Comparison of ENCODE assay signal across 17 cellular contexts in genomic region chr1:89590341-89591080, GRCh38. TPM values are rescaled to one million over a fixed set of nuclear protein-coding genes. Genes with fewer than 3 reads are reported as not detected.
DNase-seq lines count a peak whose midpoint lies in the region; ATAC-seq and TF ChIP-seq lines count a peak whose summit lies in the region.
"Had no signal": no experiment of that assay in that cellular context is flagged by ENCODE, and none has a peak within 500 bp of the region (broad histone marks: within the 10 kb centered on the region; RNA-seq: fewer than 3 reads in every experiment).

No MANE protein-coding gene starts in this region.

- H3K4me1 ChIP-seq in psoas muscle, result peaks cover 12% of the 10 kb centered on the region
- H3K4me1 ChIP-seq: colonic mucosa had no signal

- no peak overlapping the region for H3K4me3 Mint-ChIP-seq in activated T-cell treated with anti-CD3 and anti-CD28 coated beads, Interleukin-2, amount 50 U/mL, for 24 hours
- H3K4me3 Mint-ChIP-seq: activated CD8-positive, alpha-beta memory T cell treated with anti-CD3 and anti-CD28 coated beads, Interleukin-2, amount 10 ng/mL, durations not matched to agents 7 days and 5 days had no signal

- peaks cover 0 to 34% of the 10 kb centered on the region in 2 donors for H3K36me3 ChIP-seq in psoas muscle (ENCODE audit: insufficient read depth in 1 of 2, low read depth in 1 of 2)
- H3K36me3 ChIP-seq: colonic mucosa, neutrophil had no signal

- WGBS in psoas muscle, 3 donors, result 64 to 75% (median 67%) methylated on average over 6 of the region's 6 CpGs

- no peak for DNase-seq in activated T-cell treated with anti-CD3 and anti-CD28 coated beads, Interleukin-2, amount 50 U/mL, for 24 hours
- DNase-seq in activated T-cell treated with anti-CD3 and anti-CD28 coated beads for 4 hours (no peak), LHCN-M2 (ENCODE audit: low read depth) (peak; percentile 71), dorsolateral prefrontal cortex (no peak), psoas muscle (no peak), posterior vena cava (ENCODE audit: low spot score) (no peak), inferior parietal cortex (ENCODE audit: extremely low spot score) (no peak), GM13977 (ENCODE audit: low spot score) (no peak)
- DNase-seq: activated CD8-positive, alpha-beta memory T cell treated with anti-CD3 and anti-CD28 coated beads, Interleukin-2, amount 10 ng/mL, durations not matched to agents 7 days and 5 days; amygdala; CD4-positive, CD25-positive, alpha-beta regulatory T cell; colonic mucosa; DMS79; NCI-H2029; NCI-H510A treated with DMSO at 0.1 percent for 48 hours had no signal

- peak overlapping the region; percentile 91 for H3K27ac Mint-ChIP-seq in activated T-cell treated with anti-CD3 and anti-CD28 coated beads, Interleukin-2, amount 50 U/mL, for 24 hours

- intact Hi-C loops in dorsolateral prefrontal cortex (cut with DNase I) (no loop called here), psoas muscle (cut with DNase I) (loop anchor here in 1 of 2 donors (10.0 kb wide), 1 partner anchor 56 kb away; no protein-coding TSS in a partner anchor), posterior vena cava (cut with DNase I) (no loop called here)

- H3K27ac ChIP-seq in dorsolateral prefrontal cortex, result peak overlapping the region in 47 of 59 donors; percentile 1 to 72 (median 41)
- peak overlapping the region; percentile 7 for H3K27ac ChIP-seq in psoas muscle
- H3K27ac ChIP-seq: colonic mucosa, epithelial cell of prostate, neutrophil had no signal

- in situ Hi-C loops in GM13977 (cut with MboI; ENCODE audit: low pct_unique_long_range_greater_than_20kb, low sequenced_read_pairs, unreplicated experiment), result no loop called here

- no peaks in the 10 kb centered on the region for H3K27me3 Mint-ChIP-seq in activated T-cell treated with anti-CD3 and anti-CD28 coated beads, Interleukin-2, amount 50 U/mL, for 24 hours
- H3K27me3 Mint-ChIP-seq: activated CD8-positive, alpha-beta memory T cell treated with anti-CD3 and anti-CD28 coated beads, Interleukin-2, amount 10 ng/mL, durations not matched to agents 7 days and 5 days; CD4-positive, CD25-positive, alpha-beta regulatory T cell had no signal

- H3K36me3 Mint-ChIP-seq in activated T-cell treated with anti-CD3 and anti-CD28 coated beads, Interleukin-2, amount 50 U/mL, for 24 hours (ENCODE audit: low read depth), result peaks cover 94% of the 10 kb centered on the region

- H3K4me1 Mint-ChIP-seq in activated T-cell treated with anti-CD3 and anti-CD28 coated beads, Interleukin-2, amount 50 U/mL, for 24 hours (ENCODE audit: low read depth), result peaks cover 89% of the 10 kb centered on the region

- peak in 3 of 4 donors; percentile 23 to 45 (median 24) for ATAC-seq in psoas muscle

- H3K9me3 ChIP-seq in psoas muscle, result no peaks in the 10 kb centered on the region
- H3K9me3 ChIP-seq: colonic mucosa, neutrophil had no signal

- no peaks in the 10 kb centered on the region for H3K9me3 Mint-ChIP-seq in activated T-cell treated with anti-CD3 and anti-CD28 coated beads, Interleukin-2, amount 50 U/mL, for 24 hours
- H3K9me3 Mint-ChIP-seq: CD4-positive, CD25-positive, alpha-beta regulatory T cell had no signal

- H3K4me3 ChIP-seq in dorsolateral prefrontal cortex, result peak overlapping the region in 4 of 59 donors; percentile 2 to 19 (median 10)
- H3K4me3 ChIP-seq in psoas muscle, result no peak overlapping the region
- H3K4me3 ChIP-seq: colonic mucosa had no signal

- TF ChIP-seq CTCF in dorsolateral prefrontal cortex (IDR thresholded peaks at IDR 0.05 in 54 of 56, conservative IDR thresholded peaks at IDR 0.05 in 2 of 56; ENCODE audit: low read depth in 1 of 56, partially characterized antibody in 56 of 56) (no peak), psoas muscle (IDR thresholded peaks at IDR 0.05) (no peak), GM13977 (IDR thresholded peaks at IDR 0.05; ENCODE audit: extremely low read depth, insufficient read depth, missing control alignments) (no peak)

- no peaks in the 10 kb centered on the region for H3K27me3 ChIP-seq in dorsolateral prefrontal cortex
- H3K27me3 ChIP-seq in psoas muscle (ENCODE audit: insufficient read depth in 3 of 3, low read length in 2 of 3), result no peaks in the 10 kb centered on the region
- H3K27me3 ChIP-seq: colonic mucosa, neutrophil had no signal

RNA-seq across cellular contexts. Expression of gene LRRC8C, which starts 42.4 kb away (rescaled TPM):
- total RNA-seq in LHCN-M2 (2014; rRNA removed) (4.8 and 5.7 TPM in 2 replicates), dorsolateral prefrontal cortex (10 to 100 TPM; 10.3 to 21.7 (median 16.1) TPM), psoas muscle (1 to 10 TPM; 2.8 to 4.1 (median 3.2) TPM), posterior vena cava (10 to 100 TPM; 10.5 to 11.9 TPM)
- 0.77 TPM for polyA plus RNA-seq in LHCN-M2 (2012)
- 1 to 10 TPM; 1.4 to 1.8 (median 1.8) TPM for polyA plus RNA-seq in psoas muscle
